In the genomic region with DNA sequence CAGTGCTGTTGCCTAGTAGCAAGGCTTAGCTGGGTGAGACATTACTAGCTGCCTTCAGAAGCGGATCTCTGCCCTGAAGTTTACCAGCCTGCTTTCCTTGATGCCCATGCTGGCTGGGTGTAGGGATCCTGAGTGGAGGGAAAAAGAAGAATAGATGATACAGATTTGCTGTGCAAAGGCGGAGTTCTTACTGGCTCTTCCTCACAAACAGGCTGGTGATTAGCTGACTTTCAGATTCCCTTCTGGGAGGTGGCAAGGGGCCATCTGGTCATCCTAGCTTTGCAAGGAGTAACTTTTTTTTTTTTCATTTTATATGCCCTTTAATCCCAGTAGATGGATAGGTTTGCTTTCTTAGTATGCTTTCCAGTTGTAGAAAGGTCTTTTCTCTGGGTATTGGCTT, we compare ENCODE assay signal across 12 cellular contexts. TPM values are rescaled to one million over a fixed set of nuclear protein-coding genes. Genes with fewer than 3 reads are reported as not detected.
A peak's percentile ranks its signal among the peaks of the same experiment; 100 is the strongest.
DNase-seq lines count a peak whose midpoint lies in the region; ATAC-seq, FAIRE-seq and TF ChIP-seq lines count a peak whose summit lies in the region.
"Had no signal": no experiment of that assay in that cellular context is flagged by ENCODE, and none has a peak within 500 bp of the region (broad histone marks: within the 10 kb centered on the region; RNA-seq: fewer than 3 reads in every experiment).

No MANE protein-coding gene starts in this region.

- peaks cover 4% of the 10 kb centered on the region for H3K9me3 Mint-ChIP-seq in activated CD4-positive, alpha-beta T cell treated with anti-CD3 and anti-CD28 coated beads, Interleukin-2, amount 10 ng/mL, durations not matched to agents 7 days and 5 days
- no peaks in the 10 kb centered on the region for H3K9me3 Mint-ChIP-seq in GM23338

- H3K4me3 Mint-ChIP-seq in activated CD4-positive, alpha-beta T cell treated with anti-CD3 and anti-CD28 coated beads, Interleukin-2, amount 10 ng/mL, durations not matched to agents 7 days and 5 days = peak overlapping the region; percentile 77
- peak overlapping the region; percentile 79; the same call in 1 of the 3 replicates for H3K4me3 Mint-ChIP-seq in GM23338

- no peak overlapping the region for H3K4me2 ChIP-seq in GM23338
- H3K4me2 ChIP-seq in osteoblast (ENCODE audit: insufficient read depth, low read length) = peak overlapping the region; percentile 95

- H3K4me1 Mint-ChIP-seq in activated CD4-positive, alpha-beta T cell treated with anti-CD3 and anti-CD28 coated beads, Interleukin-2, amount 10 ng/mL, durations not matched to agents 7 days and 5 days = peaks cover 16% of the 10 kb centered on the region
- H3K4me1 Mint-ChIP-seq in GM23338 = peaks cover 9% of the 10 kb centered on the region; the same call in 1 of the 3 replicates

- H3K27me3 ChIP-seq in GM23338 (ENCODE audit: insufficient read depth) (0 out of 2 replicates have a peak, but pooled peaks cover 3% of the 10 kb centered on the region), adipocyte (replicated peaks; ENCODE audit: control insufficient read depth, insufficient read depth, low read length) (no peaks in the 10 kb centered on the region), osteoblast (ENCODE audit: insufficient read depth, low read length) (no peaks in the 10 kb centered on the region)
- H3K27me3 ChIP-seq: breast epithelium, stomach had no signal

- FAIRE-seq in kidney (lab: Jason Lieb, UNC) = no peak
- FAIRE-seq: frontal cortex had no signal

- H3K4me3 ChIP-seq in GM23338 (no peak overlapping the region), adipocyte (ENCODE audit: low read length) (peak overlapping the region; percentile 94), osteoblast (ENCODE audit: insufficient read depth, low read length) (peak overlapping the region; percentile 78), kidney (ENCODE audit: low read length in 2 of 2) (no peak overlapping the region)

- H3K79me2 ChIP-seq in GM23338 (replicated peaks; ENCODE audit: insufficient read depth) (no peaks in the 10 kb centered on the region), osteoblast (ENCODE audit: insufficient read depth, low read length) (no peaks in the 10 kb centered on the region)

- H3K27me3 Mint-ChIP-seq in activated CD4-positive, alpha-beta T cell treated with anti-CD3 and anti-CD28 coated beads, Interleukin-2, amount 10 ng/mL, durations not matched to agents 7 days and 5 days = no peaks in the 10 kb centered on the region
- H3K27me3 Mint-ChIP-seq in GM23338 (ENCODE audit: insufficient read depth, low read depth, poor library complexity) = peaks cover 16% of the 10 kb centered on the region

- no peak overlapping the region for H3K27ac Mint-ChIP-seq in activated CD4-positive, alpha-beta T cell treated with anti-CD3 and anti-CD28 coated beads, Interleukin-2, amount 10 ng/mL, durations not matched to agents 7 days and 5 days
- H3K27ac Mint-ChIP-seq in GM23338 = peak overlapping the region; percentile 94; the same call in 1 of the 2 replicates

- H3K36me3 ChIP-seq in GM23338 (ENCODE audit: insufficient read depth) (peaks cover under 1% of the 10 kb centered on the region; the same call in 1 of the 2 replicates), adipocyte (ENCODE audit: control insufficient read depth, insufficient read depth, low read length, severe bottlenecking) (peaks cover 24% of the 10 kb centered on the region), osteoblast (ENCODE audit: insufficient read depth, low read length) (peaks cover 7% of the 10 kb centered on the region), kidney (ENCODE audit: control insufficient read depth in 1 of 2, insufficient read depth in 2 of 2, low read length in 2 of 2) (peaks cover 0 to 2% of the 10 kb centered on the region in 2 donors)
- H3K36me3 ChIP-seq: breast epithelium had no signal

- H2AFZ ChIP-seq in GM23338 = no peak overlapping the region
- no peak overlapping the region for H2AFZ ChIP-seq in osteoblast (ENCODE audit: low read length)

- no peaks in the 10 kb centered on the region for H3F3A ChIP-seq in GM23338 (replicated peaks; ENCODE audit: low read depth)

- POLR2A ChIA-PET in activated CD4-positive, alpha-beta T cell treated with anti-CD3 and anti-CD28 coated beads, Interleukin-2, amount 10 ng/mL, durations not matched to agents 7 days and 5 days (lab: Charles Lee) = no interaction called here

- no peak for DNase-seq in activated CD4-positive, alpha-beta T cell treated with anti-CD3 and anti-CD28 coated beads, Interleukin-2, amount 10 ng/mL, durations not matched to agents 7 days and 5 days
- DNase-seq in activated CD4-positive, alpha-beta T cell treated with anti-CD3 and anti-CD28 coated beads for 48 hours = no peak
- DNase-seq in GM23338 (ENCODE audit: low spot score) = no peak
- DNase-seq in adipocyte (ENCODE audit: low read depth) = no peak
- DNase-seq in osteoblast (ENCODE audit: insufficient read length, low spot score, missing footprints) = no peak
- DNase-seq in A172 (ENCODE audit: low spot score) = no peak
- no peak for DNase-seq in kidney
- DNase-seq: GOT3 had no signal

- no peaks in the 10 kb centered on the region for H3K9me3 ChIP-seq in adipocyte (ENCODE audit: control insufficient read depth, low read length)
- no peaks in the 10 kb centered on the region for H3K9me3 ChIP-seq in osteoblast (ENCODE audit: low read depth, low read length)
- no peaks in the 10 kb centered on the region for H3K9me3 ChIP-seq in kidney (ENCODE audit: control insufficient read depth in 1 of 2, low read length in 2 of 2)
- H3K9me3 ChIP-seq: breast epithelium, stomach had no signal

- peak overlapping the region; percentile 76 for H3K9ac ChIP-seq in adipocyte (ENCODE audit: low read length)
- no peak overlapping the region for H3K9ac ChIP-seq in kidney (ENCODE audit: low read length in 2 of 2)

- H4K20me1 ChIP-seq in GM23338 (replicated peaks; ENCODE audit: insufficient read depth) = 0 out of 2 replicates have a peak, but pooled peaks cover 3% of the 10 kb centered on the region
- no peaks in the 10 kb centered on the region for H4K20me1 ChIP-seq in osteoblast (ENCODE audit: insufficient read depth, low read length)

- intact Hi-C loops in kidney (cut with DNase I) = no loop called here

- H3K27ac ChIP-seq in GM23338 (ENCODE audit: low read depth) = peak overlapping the region; percentile 27; the same call in 1 of the 2 replicates
- no peak overlapping the region for H3K27ac ChIP-seq in osteoblast (ENCODE audit: low read depth, low read length)
- H3K27ac ChIP-seq in kidney (ENCODE audit: low read depth in 2 of 2, low read length in 2 of 2) = no peak overlapping the region

- ATAC-seq in GM23338 (no peak), HG03196 (IDR thresholded peaks at IDR 0.05; ENCODE audit: unreplicated experiment) (no peak)

- TF ChIP-seq CTCF in GM23338 (conservative IDR thresholded peaks at IDR 0.05; ENCODE audit: low read depth in 2 of 2) (no peak), osteoblast (IDR thresholded peaks at IDR 0.05; ENCODE audit: extremely low read depth, low read depth, low read length) (no peak), kidney (IDR thresholded peaks at IDR 0.05; ENCODE audit: borderline replicate concordance, extremely low read depth, insufficient read depth) (no peak)

- H3K4me1 ChIP-seq in GM23338 (ENCODE audit: insufficient read depth) = no peaks in the 10 kb centered on the region
- peaks cover 16% of the 10 kb centered on the region for H3K4me1 ChIP-seq in adipocyte (ENCODE audit: control insufficient read depth, insufficient read depth, low read length)
- peaks cover 7% of the 10 kb centered on the region for H3K4me1 ChIP-seq in osteoblast (ENCODE audit: insufficient read depth, low read length)
- H3K4me1 ChIP-seq in kidney (ENCODE audit: control insufficient read depth in 1 of 2, insufficient read depth in 1 of 2, low read depth in 1 of 2, low read length in 2 of 2) = peaks cover 3 to 4% of the 10 kb centered on the region in 2 donors
- H3K4me1 ChIP-seq: breast epithelium had no signal

- H3K36me3 Mint-ChIP-seq in activated CD4-positive, alpha-beta T cell treated with anti-CD3 and anti-CD28 coated beads, Interleukin-2, amount 10 ng/mL, durations not matched to agents 7 days and 5 days (ENCODE audit: low read depth) = peaks cover 11% of the 10 kb centered on the region
- peaks cover 8% of the 10 kb centered on the region; the same call in 1 of the 3 replicates for H3K36me3 Mint-ChIP-seq in GM23338 (ENCODE audit: low read depth)

- H3K9me2 ChIP-seq in GM23338 (ENCODE audit: insufficient read depth) = no peaks in the 10 kb centered on the region

- CTCF ChIA-PET in activated CD4-positive, alpha-beta T cell treated with anti-CD3 and anti-CD28 coated beads, Interleukin-2, amount 10 ng/mL, durations not matched to agents 7 days and 5 days (lab: Charles Lee) = interaction anchor here (0.6 to 1.3 kb wide), 6 partner anchors 11 to 44 kb away, joined by 3 to 9 read pairs (median 4); no protein-coding TSS in a partner anchor

TF ChIP-seq in GM23338, 12 proteins besides CTCF, POLR2A, EP300 and RAD21 (continues in another document):
- TF ChIP-seq CREB1 (CRISPR knock-in tag; IDR thresholded peaks at IDR 0.05; ENCODE audit: low read depth) = no peak
- no peak for TF ChIP-seq EZH2phosphoT487 (IDR thresholded peaks at IDR 0.05; ENCODE audit: unreplicated experiment)
- TF ChIP-seq POLR2AphosphoS5 (IDR thresholded peaks at IDR 0.05; ENCODE audit: low read depth) = no peak
- no peak for TF ChIP-seq JUNB (IDR thresholded peaks at IDR 0.05; ENCODE audit: unreplicated experiment)
- no peak for TF ChIP-seq STAT1 (IDR thresholded peaks at IDR 0.05; ENCODE audit: unreplicated experiment)
- TF ChIP-seq NANOG (IDR thresholded peaks at IDR 0.05; ENCODE audit: borderline replicate concordance) = no peak

RNA-seq across cellular contexts. Expression of a gene that starts 44.8 kb away (rescaled TPM):
- 10 to 100 TPM; 44.3 to 48.2 TPM for total RNA-seq in activated CD4-positive, alpha-beta T cell treated with anti-CD3 and anti-CD28 coated beads, Interleukin-2, amount 10 ng/mL, durations not matched to agents 7 days and 5 days
- total RNA-seq in GM23338 (2014; rRNA removed; shearing (Covaris generic)) = 102 and 103 TPM in 2 replicates
- polyA plus RNA-seq in GM23338 (2016; fragmentation: Nextera tagmentation; extraction: Ambion mirVana) = 79.9 and 101 TPM in 2 replicates
- 43.6 and 44.9 TPM in 2 replicates for total RNA-seq in osteoblast
- 39.6 and 47.7 TPM in 2 replicates for total RNA-seq in A172 (2014; rRNA removed; shearing (Covaris generic))
- total RNA-seq in kidney = 42.4 TPM
- 25.9 TPM for polyA plus RNA-seq in kidney (ENCODE audit: insufficient read depth, low read depth, low replicate concordance)

Comparison
In these comparisons a context has a peak if more than half of its experiments do, and no peak if none do; other contexts are left out.
1. H3K4me3 ChIP-seq: peak in adipocyte (single experiment) and osteoblast (single experiment); none in GM23338 (single experiment) and kidney (0 of 2).